9 cellular contexts compared by ENCODE assay signal in genomic region chr7:95331004-95331337, GRCh38. TPM values are rescaled to one million over a fixed set of nuclear protein-coding genes. Genes with fewer than 3 reads are reported as not detected.
DNase-seq lines count a peak whose midpoint lies in the region; ATAC-seq, FAIRE-seq and TF ChIP-seq lines count a peak whose summit lies in the region.
"Had no signal": no experiment of that assay in that cellular context is flagged by ENCODE, and none has a peak within 500 bp of the region (broad histone marks: within the 10 kb centered on the region; RNA-seq: fewer than 3 reads in every experiment).

No MANE protein-coding gene starts in this region.

- H3K9me3 ChIP-seq in CD8-positive, alpha-beta memory T cell (ENCODE audit: low read length), result no peaks in the 10 kb centered on the region
- H3K9me3 ChIP-seq in keratinocyte (ENCODE audit: control insufficient read depth, low read depth, low read length) (no peaks in the 10 kb centered on the region), prostate gland (no peaks in the 10 kb centered on the region)

- ATAC-seq in GM21515 (IDR thresholded peaks at IDR 0.05; ENCODE audit: unreplicated experiment), result peak; percentile 29

- intact Hi-C loops in prostate gland (cut with DNase I), result no loop called here

- TF ChIP-seq CTCF in keratinocyte (optimal IDR thresholded peaks at IDR 0.05 in 1 of 3, IDR thresholded peaks at IDR 0.05 in 1 of 3, conservative IDR thresholded peaks at IDR 0.05 in 1 of 3; ENCODE audit: extremely low read depth in 1 of 3, insufficient read depth in 2 of 3, low read length in 3 of 3), result no peak
- TF ChIP-seq CTCF in prostate gland (IDR thresholded peaks at IDR 0.05), result no peak

- peak overlapping the region; percentile 56 for H3K4me2 ChIP-seq in keratinocyte (ENCODE audit: control insufficient read depth, extremely low read depth, insufficient read depth, low read depth, low read length)

- H3K9me3 Mint-ChIP-seq in CD8-positive, alpha-beta memory T cell, result no peaks in the 10 kb centered on the region
- H3K9me3 Mint-ChIP-seq in IgD-negative memory B cell, result no peaks in the 10 kb centered on the region

- no peaks in the 10 kb centered on the region for H4K20me1 ChIP-seq in keratinocyte (ENCODE audit: control insufficient read depth, extremely low read depth, insufficient read depth, low read length)

- POLR2A ChIA-PET in CD8-positive, alpha-beta memory T cell (lab: Charles Lee), result no interaction called here

- H3K36me3 ChIP-seq in CD8-positive, alpha-beta memory T cell (ENCODE audit: insufficient read depth, low read length), result no peaks in the 10 kb centered on the region
- H3K36me3 ChIP-seq in keratinocyte (ENCODE audit: control insufficient read depth in 2 of 2, extremely low read depth in 1 of 2, insufficient read depth in 2 of 2, low read length in 2 of 2) (no peaks in the 10 kb centered on the region), H7 (replicated peaks; ENCODE audit: control insufficient read depth, insufficient read depth, low read length) (no peaks in the 10 kb centered on the region), prostate gland (no peaks in the 10 kb centered on the region)

- peaks cover 5% of the 10 kb centered on the region for H3K4me1 ChIP-seq in CD8-positive, alpha-beta memory T cell (ENCODE audit: insufficient read depth, low read length)
- no peaks in the 10 kb centered on the region for H3K4me1 ChIP-seq in keratinocyte (ENCODE audit: control insufficient read depth, extremely low read depth, insufficient read depth, low read length)
- no peaks in the 10 kb centered on the region for H3K4me1 ChIP-seq in prostate gland (replicated peaks)

- dilution Hi-C loops in keratinocyte (cut with MboI; ENCODE audit: extremely low pct_ligation_motif_present, low sequenced_read_pairs), result no loop called here

- peaks cover 10 to 20% (median 15%) of the 10 kb centered on the region in 3 donors for H3K4me1 Mint-ChIP-seq in CD8-positive, alpha-beta memory T cell
- peaks cover 6 to 10% (median 7%) of the 10 kb centered on the region in 3 donors for H3K4me1 Mint-ChIP-seq in IgD-negative memory B cell

- peak overlapping the region; percentile 31 for H3K4me3 ChIP-seq in CD8-positive, alpha-beta memory T cell (ENCODE audit: low read length)
- peak overlapping the region in 1 of 3 experiments; percentile 58 for H3K4me3 ChIP-seq in keratinocyte (ENCODE audit: control insufficient read depth in 2 of 3, extremely low read depth in 1 of 3, insufficient read depth in 2 of 3, low read depth in 1 of 3, low read length in 3 of 3)
- no peak overlapping the region for H3K4me3 ChIP-seq in H7 (ENCODE audit: insufficient read depth, low read depth, low read length)
- no peak overlapping the region for H3K4me3 ChIP-seq in prostate gland

- H3K4me3 Mint-ChIP-seq in CD8-positive, alpha-beta memory T cell, result peak overlapping the region; percentile 49 to 83 (median 77)
- peak overlapping the region in 3 of 4 donors; percentile 51 to 76 (median 66) for H3K4me3 Mint-ChIP-seq in IgD-negative memory B cell

- DNase-seq in CD8-positive, alpha-beta memory T cell, result no peak
- no peak for DNase-seq in keratinocyte (ENCODE audit: low read depth, low spot score)
- no peak for DNase-seq in dermis blood vessel endothelial cell
- no peak for DNase-seq in COLO829 (ENCODE audit: low spot score)
- no peak for DNase-seq in H7
- DNase-seq in prostate gland (ENCODE audit: low spot score), result no peak

- CTCF ChIA-PET in CD8-positive, alpha-beta memory T cell (lab: Charles Lee), result no interaction called here

- H3K36me3 Mint-ChIP-seq in CD8-positive, alpha-beta memory T cell, result peaks cover 0 to 4% (median 0%) of the 10 kb centered on the region in 3 donors
- H3K36me3 Mint-ChIP-seq in IgD-negative memory B cell, result peaks cover 1% of the 10 kb centered on the region

- H3K27me3 ChIP-seq in CD8-positive, alpha-beta memory T cell (ENCODE audit: insufficient read depth, low read length, poor library complexity, severe bottlenecking), result no peaks in the 10 kb centered on the region
- H3K27me3 ChIP-seq in keratinocyte (ENCODE audit: control insufficient read depth, extremely low read depth, insufficient read depth, low read length) (no peaks in the 10 kb centered on the region), H7 (ENCODE audit: control insufficient read depth, insufficient read depth, low read length) (no peaks in the 10 kb centered on the region), prostate gland (replicated peaks; ENCODE audit: insufficient read depth) (no peaks in the 10 kb centered on the region)

- TF ChIP-seq POLR2A in prostate gland (IDR thresholded peaks at IDR 0.05), result no peak

- H3K9ac ChIP-seq in keratinocyte (ENCODE audit: control insufficient read depth, extremely low read depth, insufficient read depth, low read length), result no peak overlapping the region

- FAIRE-seq in keratinocyte (lab: Jason Lieb, UNC), result no peak

- H3K27me3 Mint-ChIP-seq in CD8-positive, alpha-beta memory T cell, result peaks cover 0 to 4% of the 10 kb centered on the region in 2 donors
- H3K27me3 Mint-ChIP-seq in IgD-negative memory B cell, result no peaks in the 10 kb centered on the region

- H2AFZ ChIP-seq in keratinocyte (ENCODE audit: control insufficient read depth, low read length), result peak overlapping the region; percentile 85

- H3K79me2 ChIP-seq in keratinocyte (ENCODE audit: control insufficient read depth, insufficient read depth, low read length), result no peaks in the 10 kb centered on the region

- H3K27ac ChIP-seq in CD8-positive, alpha-beta memory T cell (ENCODE audit: low read depth, low read length), result no peak overlapping the region
- H3K27ac ChIP-seq in keratinocyte (ENCODE audit: control insufficient read depth, insufficient read depth, low read length), result no peak overlapping the region
- H3K27ac ChIP-seq in prostate gland, result no peak overlapping the region

- H3K27ac Mint-ChIP-seq in CD8-positive, alpha-beta memory T cell, result peak overlapping the region in 7 of 8 donors; percentile 61 to 89 (median 76)
- H3K27ac Mint-ChIP-seq in IgD-negative memory B cell, result no peak overlapping the region

- no peaks in the 10 kb centered on the region for H3K9me1 ChIP-seq in keratinocyte (ENCODE audit: control insufficient read depth, extremely low read depth, insufficient read depth, low read length)

- WGBS in prostate gland, result 97% methylated on average over 1 of the region's 1 CpG

RNA-seq across cellular contexts. Expression of gene PON1, which starts 6.6 kb away (rescaled TPM):
- total RNA-seq in CD8-positive, alpha-beta memory T cell, result not detected
- polyA plus RNA-seq in CD8-positive, alpha-beta memory T cell, result not detected
- polyA plus RNA-seq in IgD-negative memory B cell, result not detected
- not detected in 3 replicates for polyA plus RNA-seq in keratinocyte
- not detected for polyA plus RNA-seq in keratinocyte (2011; ENCODE audit: low read depth)
- polyA plus RNA-seq in keratinocyte (2011; cell fraction: cytosol; rRNA removed), result not detected in 2 replicates
- 0.04 TPM in 1 of 2 replicates, not detected in the other for polyA plus RNA-seq in keratinocyte (2011; cell fraction: nucleus; rRNA removed)
- polyA plus RNA-seq in keratinocyte (2012; ENCODE audit: low replicate concordance), result not detected in 2 replicates
- polyA minus RNA-seq in keratinocyte, result not detected in 3 replicates
- polyA minus RNA-seq in keratinocyte (2011; cell fraction: cytosol; rRNA and poly(A)+ RNA removed), result not detected
- not detected in 2 replicates for polyA minus RNA-seq in keratinocyte (2011; cell fraction: nucleus; rRNA and poly(A)+ RNA removed)
- total RNA-seq in dermis blood vessel endothelial cell, result not detected in 2 replicates
- not detected in 2 replicates for total RNA-seq in H7 (2014; rRNA removed; shearing (Covaris generic))
- total RNA-seq in prostate gland, result under 1 TPM in 1 of 2 donors, not detected in 1; 0.87 TPM
- total RNA-seq: glomerular endothelial cell had no signal

Comparison
In these comparisons a context has a peak if more than half of its experiments do, and no peak if none do; other contexts are left out.
1. H3K27ac Mint-ChIP-seq: peak in CD8-positive, alpha-beta memory T cell (7 of 8); none in IgD-negative memory B cell (0 of 3).